ENCODE assay signal across 1 cellular context in the genomic region with DNA sequence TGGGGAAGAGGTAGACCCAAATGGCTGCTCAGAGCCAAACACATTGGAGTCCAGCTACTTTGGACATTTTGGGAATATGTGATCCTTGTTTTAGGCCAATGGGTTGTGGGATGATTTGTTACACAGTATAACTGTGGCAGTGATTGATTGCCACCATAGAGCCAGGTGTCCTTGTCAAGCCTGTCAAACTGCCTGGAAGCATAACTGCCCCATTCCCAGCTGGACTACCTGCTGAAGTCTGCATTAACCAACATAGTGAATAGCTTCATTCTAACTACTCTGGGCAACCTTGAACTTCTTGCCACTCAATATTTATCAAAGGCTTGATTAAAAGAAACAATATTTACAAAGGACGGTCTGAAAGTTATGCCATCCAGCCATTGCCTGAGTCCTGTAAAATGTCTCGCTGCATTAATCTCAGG.
TF ChIP-seq lines count a peak whose summit lies in the region.

No MANE protein-coding gene starts in this region.

TF ChIP-seq in HepG2, 621 proteins besides CTCF, POLR2A, EP300 and RAD21 (continued from another document and continues in another):
- TF ChIP-seq ZNF264 (CRISPR knock-in tag; IDR thresholded peaks at IDR 0.05) (peak; percentile 60; the same call in 1 of the 2 replicates), RARA (CRISPR knock-in tag; IDR thresholded peaks at IDR 0.05) (peak; percentile 92), RNF219 (CRISPR knock-in tag; IDR thresholded peaks at IDR 0.05) (no peak), ZFAT (CRISPR knock-in tag; conservative IDR thresholded peaks at IDR 0.05) (no peak), MYPOP (CRISPR knock-in tag; IDR thresholded peaks at IDR 0.05) (no peak), HDAC6 (IDR thresholded peaks at IDR 0.05; ENCODE audit: low read depth, low read length) (no peak), ZSCAN9 (CRISPR knock-in tag; IDR thresholded peaks at IDR 0.05; ENCODE audit: borderline replicate concordance) (peak; percentile 37; the same call in 1 of the 2 replicates), ZSCAN29 (CRISPR knock-in tag; conservative IDR thresholded peaks at IDR 0.05) (no peak), ZNF496 (CRISPR knock-in tag; IDR thresholded peaks at IDR 0.05; ENCODE audit: insufficient replicate concordance) (no peak), ASH2L (IDR thresholded peaks at IDR 0.05; ENCODE audit: insufficient read length, low read depth, low read length) (no peak), ZMAT3 (CRISPR knock-in tag; conservative IDR thresholded peaks at IDR 0.05) (no peak), CHCHD3 (CRISPR knock-in tag; IDR thresholded peaks at IDR 0.05) (no peak), SMYD3 (CRISPR knock-in tag; IDR thresholded peaks at IDR 0.05) (0 out of 2 replicates have a peak, but pooled peaks have one; percentile 6), ATF2 (CRISPR knock-in tag; IDR thresholded peaks at IDR 0.05) (peak; percentile 16; the same call in 1 of the 2 replicates), SRY (CRISPR knock-in tag; IDR thresholded peaks at IDR 0.05) (peak; percentile 50; the same call in 1 of the 2 replicates), CBX1 (IDR thresholded peaks at IDR 0.05; ENCODE audit: low read depth) (no peak), MTA1 (CRISPR knock-in tag; IDR thresholded peaks at IDR 0.05; ENCODE audit: borderline replicate concordance) (no peak; the same call in 1 of the 2 replicates), ESRRA (CRISPR knock-in tag; IDR thresholded peaks at IDR 0.05; ENCODE audit: low read depth) (no peak), JARID2 (CRISPR knock-in tag; IDR thresholded peaks at IDR 0.05; ENCODE audit: insufficient replicate concordance) (no peak), ZNF7 (CRISPR knock-in tag; IDR thresholded peaks at IDR 0.05) (no peak), TFE3 (CRISPR knock-in tag; IDR thresholded peaks at IDR 0.05) (0 out of 2 replicates have a peak, but pooled peaks have one; percentile 54), FOXK2 (IDR thresholded peaks at IDR 0.05) (no peak), HMG20B (CRISPR knock-in tag; conservative IDR thresholded peaks at IDR 0.05) (peak; percentile 91), SALL1 (CRISPR knock-in tag; IDR thresholded peaks at IDR 0.05) (peak; percentile 79), ZNF878 (CRISPR knock-in tag; IDR thresholded peaks at IDR 0.05) (peak; percentile 52; the same call in 1 of the 2 replicates), MED13 (CRISPR knock-in tag; IDR thresholded peaks at IDR 0.05) (no peak), TRIM24 (CRISPR knock-in tag; IDR thresholded peaks at IDR 0.05) (no peak), ZFP37 (CRISPR knock-in tag; IDR thresholded peaks at IDR 0.05; ENCODE audit: borderline replicate concordance) (no peak), TBX2 (CRISPR knock-in tag; IDR thresholded peaks at IDR 0.05; ENCODE audit: borderline replicate concordance) (peak; percentile 98), ZNF282 (IDR thresholded peaks at IDR 0.05; ENCODE audit: partially characterized antibody) (no peak), ELF4 (CRISPR knock-in tag; IDR thresholded peaks at IDR 0.05; ENCODE audit: borderline replicate concordance) (0 out of 2 replicates have a peak, but pooled peaks have one; percentile 46), NRL (CRISPR knock-in tag; IDR thresholded peaks at IDR 0.05; ENCODE audit: borderline replicate concordance) (no peak), KMT2A (CRISPR knock-in tag; IDR thresholded peaks at IDR 0.05) (no peak), SETDB1 (CRISPR knock-in tag; IDR thresholded peaks at IDR 0.05; ENCODE audit: borderline replicate concordance) (no peak), GTF2F1 (IDR thresholded peaks at IDR 0.05; ENCODE audit: low read length) (no peak), ZNF672 (CRISPR knock-in tag; IDR thresholded peaks at IDR 0.05) (peak; percentile 36; the same call in 1 of the 2 replicates), FOXO1 (CRISPR knock-in tag; IDR thresholded peaks at IDR 0.05) (peak; percentile 87), PTBP1 (IDR thresholded peaks at IDR 0.05; ENCODE audit: low read depth, low read length, poor library complexity, severe bottlenecking) (no peak), MTF2 (CRISPR knock-in tag; IDR thresholded peaks at IDR 0.05; ENCODE audit: borderline replicate concordance) (no peak), ZSCAN20 (CRISPR knock-in tag; IDR thresholded peaks at IDR 0.05; ENCODE audit: borderline replicate concordance) (no peak), HNRNPUL1 (IDR thresholded peaks at IDR 0.05; ENCODE audit: low read depth, low read length) (no peak)
- TF ChIP-seq, protein P1, sequence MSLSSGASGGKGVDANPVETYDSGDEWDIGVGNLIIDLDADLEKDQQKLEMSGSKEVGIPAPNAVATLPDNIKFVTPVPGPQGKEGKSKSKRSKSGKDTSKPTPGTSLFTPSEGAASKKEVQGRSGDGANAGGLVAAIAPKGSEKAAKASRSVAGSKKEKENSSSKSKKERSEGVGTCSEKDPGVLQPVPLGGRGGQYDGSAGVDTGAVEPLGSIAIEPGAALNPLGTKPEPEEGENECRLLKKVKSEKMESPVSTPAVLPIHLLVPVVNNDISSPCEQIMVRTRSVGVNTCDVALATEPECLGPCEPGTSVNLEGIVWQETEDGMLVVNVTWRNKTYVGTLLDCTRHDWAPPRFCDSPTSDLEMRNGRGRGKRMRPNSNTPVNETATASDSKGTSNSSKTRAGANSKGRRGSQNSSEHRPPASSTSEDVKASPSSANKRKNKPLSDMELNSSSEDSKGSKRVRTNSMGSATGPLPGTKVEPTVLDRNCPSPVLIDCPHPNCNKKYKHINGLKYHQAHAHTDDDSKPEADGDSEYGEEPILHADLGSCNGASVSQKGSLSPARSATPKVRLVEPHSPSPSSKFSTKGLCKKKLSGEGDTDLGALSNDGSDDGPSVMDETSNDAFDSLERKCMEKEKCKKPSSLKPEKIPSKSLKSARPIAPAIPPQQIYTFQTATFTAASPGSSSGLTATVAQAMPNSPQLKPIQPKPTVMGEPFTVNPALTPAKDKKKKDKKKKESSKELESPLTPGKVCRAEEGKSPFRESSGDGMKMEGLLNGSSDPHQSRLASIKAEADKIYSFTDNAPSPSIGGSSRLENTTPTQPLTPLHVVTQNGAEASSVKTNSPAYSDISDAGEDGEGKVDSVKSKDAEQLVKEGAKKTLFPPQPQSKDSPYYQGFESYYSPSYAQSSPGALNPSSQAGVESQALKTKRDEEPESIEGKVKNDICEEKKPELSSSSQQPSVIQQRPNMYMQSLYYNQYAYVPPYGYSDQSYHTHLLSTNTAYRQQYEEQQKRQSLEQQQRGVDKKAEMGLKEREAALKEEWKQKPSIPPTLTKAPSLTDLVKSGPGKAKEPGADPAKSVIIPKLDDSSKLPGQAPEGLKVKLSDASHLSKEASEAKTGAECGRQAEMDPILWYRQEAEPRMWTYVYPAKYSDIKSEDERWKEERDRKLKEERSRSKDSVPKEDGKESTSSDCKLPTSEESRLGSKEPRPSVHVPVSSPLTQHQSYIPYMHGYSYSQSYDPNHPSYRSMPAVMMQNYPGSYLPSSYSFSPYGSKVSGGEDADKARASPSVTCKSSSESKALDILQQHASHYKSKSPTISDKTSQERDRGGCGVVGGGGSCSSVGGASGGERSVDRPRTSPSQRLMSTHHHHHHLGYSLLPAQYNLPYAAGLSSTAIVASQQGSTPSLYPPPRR (CRISPR knock-in tag; IDR thresholded peaks at IDR 0.05; ENCODE audit: borderline replicate concordance): peak; percentile 95
- TF ChIP-seq, protein P2, sequence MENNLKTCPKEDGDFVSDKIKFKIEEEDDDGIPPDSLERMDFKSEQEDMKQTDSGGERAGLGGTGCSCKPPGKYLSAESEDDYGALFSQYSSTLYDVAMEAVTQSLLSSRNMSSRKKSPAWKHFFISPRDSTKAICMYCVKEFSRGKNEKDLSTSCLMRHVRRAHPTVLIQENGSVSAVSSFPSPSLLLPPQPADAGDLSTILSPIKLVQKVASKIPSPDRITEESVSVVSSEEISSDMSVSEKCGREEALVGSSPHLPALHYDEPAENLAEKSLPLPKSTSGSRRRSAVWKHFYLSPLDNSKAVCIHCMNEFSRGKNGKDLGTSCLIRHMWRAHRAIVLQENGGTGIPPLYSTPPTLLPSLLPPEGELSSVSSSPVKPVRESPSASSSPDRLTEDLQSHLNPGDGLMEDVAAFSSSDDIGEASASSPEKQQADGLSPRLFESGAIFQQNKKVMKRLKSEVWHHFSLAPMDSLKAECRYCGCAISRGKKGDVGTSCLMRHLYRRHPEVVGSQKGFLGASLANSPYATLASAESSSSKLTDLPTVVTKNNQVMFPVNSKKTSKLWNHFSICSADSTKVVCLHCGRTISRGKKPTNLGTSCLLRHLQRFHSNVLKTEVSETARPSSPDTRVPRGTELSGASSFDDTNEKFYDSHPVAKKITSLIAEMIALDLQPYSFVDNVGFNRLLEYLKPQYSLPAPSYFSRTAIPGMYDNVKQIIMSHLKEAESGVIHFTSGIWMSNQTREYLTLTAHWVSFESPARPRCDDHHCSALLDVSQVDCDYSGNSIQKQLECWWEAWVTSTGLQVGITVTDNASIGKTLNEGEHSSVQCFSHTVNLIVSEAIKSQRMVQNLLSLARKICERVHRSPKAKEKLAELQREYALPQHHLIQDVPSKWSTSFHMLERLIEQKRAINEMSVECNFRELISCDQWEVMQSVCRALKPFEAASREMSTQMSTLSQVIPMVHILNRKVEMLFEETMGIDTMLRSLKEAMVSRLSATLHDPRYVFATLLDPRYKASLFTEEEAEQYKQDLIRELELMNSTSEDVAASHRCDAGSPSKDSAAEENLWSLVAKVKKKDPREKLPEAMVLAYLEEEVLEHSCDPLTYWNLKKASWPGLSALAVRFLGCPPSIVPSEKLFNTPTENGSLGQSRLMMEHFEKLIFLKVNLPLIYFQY (CRISPR knock-in tag; IDR thresholded peaks at IDR 0.05; ENCODE audit: borderline replicate concordance): no peak
- TF ChIP-seq, protein P3, sequence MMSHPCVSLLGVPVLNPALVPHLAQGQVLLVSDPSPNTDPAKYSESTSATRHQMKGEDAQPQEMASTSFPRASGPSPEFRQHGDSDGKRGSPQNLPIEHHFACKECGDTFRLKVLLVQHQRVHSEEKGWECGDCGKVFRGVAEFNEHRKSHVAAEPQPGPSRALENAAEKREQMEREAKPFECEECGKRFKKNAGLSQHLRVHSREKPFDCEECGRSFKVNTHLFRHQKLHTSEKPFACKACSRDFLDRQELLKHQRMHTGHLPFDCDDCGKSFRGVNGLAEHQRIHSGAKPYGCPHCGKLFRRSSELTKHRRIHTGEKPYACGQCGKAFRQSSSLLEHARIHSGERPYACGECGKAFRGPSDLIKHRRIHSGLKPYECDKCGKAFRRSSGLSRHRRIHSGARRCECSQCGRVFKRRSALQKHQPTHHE (CRISPR knock-in tag; IDR thresholded peaks at IDR 0.05; ENCODE audit: borderline replicate concordance): no peak
- TF ChIP-seq, protein P4, sequence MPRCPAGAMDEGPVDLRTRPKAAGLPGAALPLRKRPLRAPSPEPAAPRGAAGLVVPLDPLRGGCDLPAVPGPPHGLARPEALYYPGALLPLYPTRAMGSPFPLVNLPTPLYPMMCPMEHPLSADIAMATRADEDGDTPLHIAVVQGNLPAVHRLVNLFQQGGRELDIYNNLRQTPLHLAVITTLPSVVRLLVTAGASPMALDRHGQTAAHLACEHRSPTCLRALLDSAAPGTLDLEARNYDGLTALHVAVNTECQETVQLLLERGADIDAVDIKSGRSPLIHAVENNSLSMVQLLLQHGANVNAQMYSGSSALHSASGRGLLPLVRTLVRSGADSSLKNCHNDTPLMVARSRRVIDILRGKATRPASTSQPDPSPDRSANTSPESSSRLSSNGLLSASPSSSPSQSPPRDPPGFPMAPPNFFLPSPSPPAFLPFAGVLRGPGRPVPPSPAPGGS (CRISPR knock-in tag; IDR thresholded peaks at IDR 0.05): no peak
